In genomic region chr19:663682-664117, GRCh38 we compare ENCODE assay signal across 6 cellular contexts. TPM values are rescaled to one million over a fixed set of nuclear protein-coding genes. Genes with fewer than 3 reads are reported as not detected.
DNase-seq lines count a peak whose midpoint lies in the region; ATAC-seq and TF ChIP-seq lines count a peak whose summit lies in the region.

No MANE protein-coding gene starts in this region.

- H3K4me3 ChIP-seq in GM12875 (ENCODE audit: low read depth, low read length): peak overlapping the region; percentile 69
- H3K4me3 ChIP-seq in astrocyte of the cerebellum (ENCODE audit: low read depth, low read length): peak overlapping the region; percentile 43

- H3K27me3 Mint-ChIP-seq in natural killer cell (ENCODE audit: low read depth in 2 of 2): no peaks in the 10 kb centered on the region

- no peaks in the 10 kb centered on the region for H3K9me3 Mint-ChIP-seq in natural killer cell

- H3K4me3 Mint-ChIP-seq in natural killer cell: peak overlapping the region; percentile 86

- no peaks in the 10 kb centered on the region for H3K36me3 Mint-ChIP-seq in natural killer cell

- TF ChIP-seq CTCF in GM12875 (IDR thresholded peaks at IDR 0.05; ENCODE audit: borderline replicate concordance, insufficient read depth, low read depth, low read length) (no peak), astrocyte of the cerebellum (IDR thresholded peaks at IDR 0.05; ENCODE audit: low read depth, low read length, missing control alignments) (no peak), natural killer cell (IDR thresholded peaks at IDR 0.05) (no peak)

- ATAC-seq in natural killer cell: no peak
- ATAC-seq in GM18517 (IDR thresholded peaks at IDR 0.05; ENCODE audit: unreplicated experiment): no peak
- no peak for ATAC-seq in HG03439 (IDR thresholded peaks at IDR 0.05; ENCODE audit: unreplicated experiment)

- no peak for DNase-seq in astrocyte of the cerebellum (ENCODE audit: low read depth)
- no peak for DNase-seq in natural killer cell
- no peak for DNase-seq in stimulated activated CD4-positive, alpha-beta T cell treated with anti-CD3 and anti-CD28 coated beads, Interleukin-2, amount 100 ng/mL, for 24 hours

- in situ Hi-C loops in astrocyte of the cerebellum (cut with HindIII; ENCODE audit: low sequenced_read_pairs): no loop called here

- peak overlapping the region; percentile 88 to 89 for H3K27ac Mint-ChIP-seq in natural killer cell

- H3K4me1 Mint-ChIP-seq in natural killer cell: peaks cover 42 to 51% of the 10 kb centered on the region in 2 donors

- intact Hi-C loops in natural killer cell (cut with micrococcal nuclease): loop anchor here (5.0 kb wide), 4 partner anchors 39 to 151 kb away; partner anchors contain the start of genes BSG and PTBP1

RNA-seq across cellular contexts. Expression of gene RNF126, which starts 0.7 kb away (rescaled TPM):
- total RNA-seq in natural killer cell: 100 to 1,000 TPM; 119 to 149 (median 146) TPM

RNA-seq across cellular contexts. Expression of gene FSTL3, which starts 12.5 kb away (rescaled TPM):
- 1 to 10 TPM; 1.5 to 1.9 (median 1.5) TPM for total RNA-seq in natural killer cell

RNA-seq across cellular contexts. Expression of gene FGF22, which starts 24.0 kb away (rescaled TPM):
- total RNA-seq in natural killer cell: under 1 TPM; 0.31 to 0.58 (median 0.41) TPM

RNA-seq across cellular contexts. Expression of gene POLRMT, which starts 30.4 kb away (rescaled TPM):
- total RNA-seq in natural killer cell: 10 to 100 TPM; 57.2 to 58.5 (median 57.6) TPM

RNA-seq across cellular contexts. Expression of gene PRSS57, which starts 31.6 kb away (rescaled TPM):
- total RNA-seq in natural killer cell: 10 to 100 TPM in 1 of 3 donors, 1 to 10 TPM in 2; 1.5 to 11.7 (median 4.5) TPM
